ENCODE assay signal across 12 cellular contexts in genomic region chr10:10209152-10209551, GRCh38.
DNase-seq lines count a peak whose midpoint lies in the region; ATAC-seq lines count a peak whose summit lies in the region.
"Had no signal": no experiment of that assay in that cellular context is flagged by ENCODE, and none has a peak within 500 bp of the region (broad histone marks: within the 10 kb centered on the region; RNA-seq: fewer than 3 reads in every experiment).

No MANE protein-coding gene starts in this region.

- H3K27ac ChIP-seq in ACC112 (ENCODE audit: low read depth, low read length), result no peak overlapping the region
- H3K27ac ChIP-seq: stomach, WERI-Rb-1 had no signal

- no peak overlapping the region for H3K4me3 ChIP-seq in ACC112 (ENCODE audit: low read depth, low read length)
- peak overlapping the region; percentile 57 for H3K4me3 ChIP-seq in adipocyte (ENCODE audit: low read length)
- H3K4me3 ChIP-seq: stomach had no signal

- H2AFZ ChIP-seq in ACC112 (ENCODE audit: low read length, unreplicated experiment), result peak overlapping the region; percentile 58

- H3K36me3 ChIP-seq in ACC112 (ENCODE audit: insufficient read depth, low read length), result no peaks in the 10 kb centered on the region
- no peaks in the 10 kb centered on the region for H3K36me3 ChIP-seq in adipocyte (ENCODE audit: control insufficient read depth, insufficient read depth, low read length, severe bottlenecking)
- H3K36me3 ChIP-seq: stomach, WERI-Rb-1 had no signal

- peak overlapping the region; percentile 72 for H3K9ac ChIP-seq in adipocyte (ENCODE audit: low read length)

- H3K79me2 ChIP-seq in ACC112 (ENCODE audit: control insufficient read depth, insufficient read depth, low read length, unreplicated experiment), result no peaks in the 10 kb centered on the region

- H3K4me1 ChIP-seq in ACC112 (ENCODE audit: control insufficient read depth, insufficient read depth, low read length, unreplicated experiment), result no peaks in the 10 kb centered on the region
- peaks cover 18% of the 10 kb centered on the region for H3K4me1 ChIP-seq in adipocyte (ENCODE audit: control insufficient read depth, insufficient read depth, low read length)
- H3K4me1 ChIP-seq: stomach had no signal

- DNase-seq in HCEC 1CT, result peak; percentile 2
- DNase-seq in adipocyte (ENCODE audit: low read depth), result no peak
- DNase-seq in islet precursor cell, result peak; percentile 57
- DNase-seq in GM19240 (ENCODE audit: insufficient read length, low spot score), result no peak
- DNase-seq in activated CD4-positive, alpha-beta T cell treated with anti-CD3 and anti-CD28 coated beads for 4 hours, result no peak
- DNase-seq in NCI-H748 (lab: John Stamatoyannopoulos, UW; ENCODE audit: unreplicated experiment), result no peak
- DNase-seq: activated naive CD8-positive, alpha-beta T cell treated with anti-CD3 and anti-CD28 coated beads, Interleukin-2, amount 50 U/mL, for 24 hours; NCI-H82; stomach; WERI-Rb-1 had no signal

- H3K9me3 ChIP-seq in adipocyte (ENCODE audit: control insufficient read depth, low read length), result peaks cover 17% of the 10 kb centered on the region

- no peak for ATAC-seq in GM21717 (IDR thresholded peaks at IDR 0.05; ENCODE audit: unreplicated experiment)
- ATAC-seq: activated naive CD8-positive, alpha-beta T cell treated with anti-CD3 and anti-CD28 coated beads, Interleukin-2, amount 50 U/mL, for 24 hours had no signal

- H3K27me3 ChIP-seq in ACC112 (ENCODE audit: insufficient read depth, low read length) (no peaks in the 10 kb centered on the region), adipocyte (replicated peaks; ENCODE audit: control insufficient read depth, insufficient read depth, low read length) (no peaks in the 10 kb centered on the region)
- H3K27me3 ChIP-seq: stomach had no signal

Comparison
In these comparisons a context has a peak if more than half of its experiments do, and no peak if none do; other contexts are left out.
1. DNase-seq: peak in HCEC 1CT (single experiment) and islet precursor cell (single experiment); none in adipocyte (single experiment), GM19240 (single experiment), activated CD4-positive, alpha-beta T cell treated with anti-CD3 and anti-CD28 coated beads for 4 hours (0 of 2) and NCI-H748 (single experiment).